In genomic region chr11:15275141-15275540, GRCh38 we compare ENCODE assay signal across 18 cellular contexts.
DNase-seq lines count a peak whose midpoint lies in the region; ATAC-seq lines count a peak whose summit lies in the region.
"Had no signal": no experiment of that assay in that cellular context is flagged by ENCODE, and none has a peak within 500 bp of the region (broad histone marks: within the 10 kb centered on the region; RNA-seq: fewer than 3 reads in every experiment).

No MANE protein-coding gene starts in this region.

- no peaks in the 10 kb centered on the region for H3K36me3 ChIP-seq in mesodermal cell (ENCODE audit: control insufficient read depth, insufficient read depth, low read length)

- peak overlapping the region; percentile 66 for H3K27ac ChIP-seq in mesodermal cell (ENCODE audit: low read depth, low read length, severe bottlenecking)

- ATAC-seq in HG03439 (IDR thresholded peaks at IDR 0.05; ENCODE audit: unreplicated experiment) (no peak), GM19324 (IDR thresholded peaks at IDR 0.05; ENCODE audit: low FRiP score, unreplicated experiment) (no peak)
- ATAC-seq: HepG2 had no signal

- H3K4me1 ChIP-seq in mesodermal cell (ENCODE audit: control insufficient read depth, insufficient read depth, low read length, poor library complexity, severe bottlenecking): peaks cover 13% of the 10 kb centered on the region

- H3K4me3 ChIP-seq in mesodermal cell (ENCODE audit: extremely low read depth, insufficient read depth, low read length, poor library complexity, severe bottlenecking): no peak overlapping the region

- 20 to 50% methylated on average over 1 of the region's 2 CpGs for WGBS in mesodermal cell (ENCODE audit: insufficient coverage in 2 of 2), 2 experiments

- no peaks in the 10 kb centered on the region for H3K9me3 ChIP-seq in mesodermal cell (ENCODE audit: control insufficient read depth, low read length)

- peak; percentile 79 for DNase-seq in COLO829 (ENCODE audit: low spot score)
- DNase-seq in foreskin melanocyte: peak; percentile 91
- DNase-seq in pons (ENCODE audit: low spot score): peak; percentile 83
- DNase-seq in NCI-H2171 (lab: John Stamatoyannopoulos, UW): no peak
- no peak for DNase-seq in mesenteric fat pad (ENCODE audit: low spot score)
- DNase-seq: 8988T, ACHN, DMS153, Kasumi-1, NCI-H1105, NCI-H2029, NCI-H226, NCI-H510A treated with DMSO at 0.1 percent for 48 hours, NCI-H774 had no signal

Comparison
In these comparisons a context has a peak if more than half of its experiments do, and no peak if none do; other contexts are left out.
1. DNase-seq: peak in COLO829 (single experiment), foreskin melanocyte (single experiment) and pons (single experiment); none in NCI-H2171 (single experiment) and mesenteric fat pad (single experiment).